1 cellular context compared by ENCODE assay signal in the genomic region with DNA sequence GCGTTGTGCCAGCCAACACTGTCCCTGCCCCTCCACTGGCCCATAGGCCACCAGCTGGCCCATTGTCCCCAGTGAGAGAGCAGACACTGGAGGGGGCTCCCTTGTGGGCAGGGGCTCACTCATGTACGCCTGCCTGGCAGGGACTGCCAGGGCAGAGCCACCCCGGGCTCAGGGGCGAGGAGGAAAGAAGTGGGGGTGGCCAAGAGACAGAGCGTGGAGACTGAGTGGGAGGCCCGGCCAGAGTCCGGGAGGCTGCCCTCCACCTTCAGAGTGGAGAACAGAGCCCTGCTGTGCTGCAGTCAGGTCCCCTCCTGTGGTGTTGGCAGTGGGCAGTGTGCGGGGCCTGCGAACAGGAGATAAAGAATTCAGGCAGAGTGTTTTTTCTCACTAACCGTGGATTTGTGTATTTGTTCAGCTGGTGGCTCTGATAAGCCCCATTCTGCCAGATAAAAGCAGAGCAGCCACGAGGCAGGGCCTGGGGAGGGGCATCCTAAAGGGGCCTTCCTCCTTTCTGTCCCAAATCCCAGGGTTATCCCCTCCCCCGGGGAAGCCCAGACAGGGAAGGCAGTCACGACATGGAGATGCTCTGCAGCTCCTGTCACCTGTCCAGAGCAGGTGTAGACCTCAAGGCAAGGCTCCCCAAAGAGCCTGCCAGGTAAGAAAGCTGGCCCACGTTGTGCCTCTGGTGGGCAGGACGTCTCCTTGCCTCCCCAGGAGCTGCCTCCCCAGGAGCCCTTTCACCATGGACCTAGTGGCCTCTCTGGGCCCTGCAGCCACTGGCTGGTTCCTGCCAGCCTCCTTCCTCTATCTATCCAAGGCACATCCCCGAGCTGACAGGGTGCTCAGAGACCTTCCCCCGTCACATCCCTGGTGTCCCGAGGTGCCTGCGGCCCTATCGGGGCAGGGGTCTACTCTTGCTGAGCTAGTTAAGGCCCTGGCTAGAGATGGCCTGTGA.
TF ChIP-seq lines count a peak whose summit lies in the region.

No MANE protein-coding gene starts in this region.

TF ChIP-seq in K562, 482 proteins besides CTCF, POLR2A, EP300 and RAD21 (continued from another document and continues in another):
- TF ChIP-seq, protein P1, sequence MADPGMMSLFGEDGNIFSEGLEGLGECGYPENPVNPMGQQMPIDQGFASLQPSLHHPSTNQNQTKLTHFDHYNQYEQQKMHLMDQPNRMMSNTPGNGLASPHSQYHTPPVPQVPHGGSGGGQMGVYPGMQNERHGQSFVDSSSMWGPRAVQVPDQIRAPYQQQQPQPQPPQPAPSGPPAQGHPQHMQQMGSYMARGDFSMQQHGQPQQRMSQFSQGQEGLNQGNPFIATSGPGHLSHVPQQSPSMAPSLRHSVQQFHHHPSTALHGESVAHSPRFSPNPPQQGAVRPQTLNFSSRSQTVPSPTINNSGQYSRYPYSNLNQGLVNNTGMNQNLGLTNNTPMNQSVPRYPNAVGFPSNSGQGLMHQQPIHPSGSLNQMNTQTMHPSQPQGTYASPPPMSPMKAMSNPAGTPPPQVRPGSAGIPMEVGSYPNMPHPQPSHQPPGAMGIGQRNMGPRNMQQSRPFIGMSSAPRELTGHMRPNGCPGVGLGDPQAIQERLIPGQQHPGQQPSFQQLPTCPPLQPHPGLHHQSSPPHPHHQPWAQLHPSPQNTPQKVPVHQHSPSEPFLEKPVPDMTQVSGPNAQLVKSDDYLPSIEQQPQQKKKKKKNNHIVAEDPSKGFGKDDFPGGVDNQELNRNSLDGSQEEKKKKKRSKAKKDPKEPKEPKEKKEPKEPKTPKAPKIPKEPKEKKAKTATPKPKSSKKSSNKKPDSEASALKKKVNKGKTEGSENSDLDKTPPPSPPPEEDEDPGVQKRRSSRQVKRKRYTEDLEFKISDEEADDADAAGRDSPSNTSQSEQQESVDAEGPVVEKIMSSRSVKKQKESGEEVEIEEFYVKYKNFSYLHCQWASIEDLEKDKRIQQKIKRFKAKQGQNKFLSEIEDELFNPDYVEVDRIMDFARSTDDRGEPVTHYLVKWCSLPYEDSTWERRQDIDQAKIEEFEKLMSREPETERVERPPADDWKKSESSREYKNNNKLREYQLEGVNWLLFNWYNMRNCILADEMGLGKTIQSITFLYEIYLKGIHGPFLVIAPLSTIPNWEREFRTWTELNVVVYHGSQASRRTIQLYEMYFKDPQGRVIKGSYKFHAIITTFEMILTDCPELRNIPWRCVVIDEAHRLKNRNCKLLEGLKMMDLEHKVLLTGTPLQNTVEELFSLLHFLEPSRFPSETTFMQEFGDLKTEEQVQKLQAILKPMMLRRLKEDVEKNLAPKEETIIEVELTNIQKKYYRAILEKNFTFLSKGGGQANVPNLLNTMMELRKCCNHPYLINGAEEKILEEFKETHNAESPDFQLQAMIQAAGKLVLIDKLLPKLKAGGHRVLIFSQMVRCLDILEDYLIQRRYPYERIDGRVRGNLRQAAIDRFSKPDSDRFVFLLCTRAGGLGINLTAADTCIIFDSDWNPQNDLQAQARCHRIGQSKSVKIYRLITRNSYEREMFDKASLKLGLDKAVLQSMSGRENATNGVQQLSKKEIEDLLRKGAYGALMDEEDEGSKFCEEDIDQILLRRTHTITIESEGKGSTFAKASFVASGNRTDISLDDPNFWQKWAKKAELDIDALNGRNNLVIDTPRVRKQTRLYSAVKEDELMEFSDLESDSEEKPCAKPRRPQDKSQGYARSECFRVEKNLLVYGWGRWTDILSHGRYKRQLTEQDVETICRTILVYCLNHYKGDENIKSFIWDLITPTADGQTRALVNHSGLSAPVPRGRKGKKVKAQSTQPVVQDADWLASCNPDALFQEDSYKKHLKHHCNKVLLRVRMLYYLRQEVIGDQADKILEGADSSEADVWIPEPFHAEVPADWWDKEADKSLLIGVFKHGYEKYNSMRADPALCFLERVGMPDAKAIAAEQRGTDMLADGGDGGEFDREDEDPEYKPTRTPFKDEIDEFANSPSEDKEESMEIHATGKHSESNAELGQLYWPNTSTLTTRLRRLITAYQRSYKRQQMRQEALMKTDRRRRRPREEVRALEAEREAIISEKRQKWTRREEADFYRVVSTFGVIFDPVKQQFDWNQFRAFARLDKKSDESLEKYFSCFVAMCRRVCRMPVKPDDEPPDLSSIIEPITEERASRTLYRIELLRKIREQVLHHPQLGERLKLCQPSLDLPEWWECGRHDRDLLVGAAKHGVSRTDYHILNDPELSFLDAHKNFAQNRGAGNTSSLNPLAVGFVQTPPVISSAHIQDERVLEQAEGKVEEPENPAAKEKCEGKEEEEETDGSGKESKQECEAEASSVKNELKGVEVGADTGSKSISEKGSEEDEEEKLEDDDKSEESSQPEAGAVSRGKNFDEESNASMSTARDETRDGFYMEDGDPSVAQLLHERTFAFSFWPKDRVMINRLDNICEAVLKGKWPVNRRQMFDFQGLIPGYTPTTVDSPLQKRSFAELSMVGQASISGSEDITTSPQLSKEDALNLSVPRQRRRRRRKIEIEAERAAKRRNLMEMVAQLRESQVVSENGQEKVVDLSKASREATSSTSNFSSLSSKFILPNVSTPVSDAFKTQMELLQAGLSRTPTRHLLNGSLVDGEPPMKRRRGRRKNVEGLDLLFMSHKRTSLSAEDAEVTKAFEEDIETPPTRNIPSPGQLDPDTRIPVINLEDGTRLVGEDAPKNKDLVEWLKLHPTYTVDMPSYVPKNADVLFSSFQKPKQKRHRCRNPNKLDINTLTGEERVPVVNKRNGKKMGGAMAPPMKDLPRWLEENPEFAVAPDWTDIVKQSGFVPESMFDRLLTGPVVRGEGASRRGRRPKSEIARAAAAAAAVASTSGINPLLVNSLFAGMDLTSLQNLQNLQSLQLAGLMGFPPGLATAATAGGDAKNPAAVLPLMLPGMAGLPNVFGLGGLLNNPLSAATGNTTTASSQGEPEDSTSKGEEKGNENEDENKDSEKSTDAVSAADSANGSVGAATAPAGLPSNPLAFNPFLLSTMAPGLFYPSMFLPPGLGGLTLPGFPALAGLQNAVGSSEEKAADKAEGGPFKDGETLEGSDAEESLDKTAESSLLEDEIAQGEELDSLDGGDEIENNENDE (IDR thresholded peaks at IDR 0.05; ENCODE audit: low read depth, low read length) = no peak
- peak; percentile 96 for TF ChIP-seq NFIC (IDR thresholded peaks at IDR 0.05)
- TF ChIP-seq NEUROD1 (IDR thresholded peaks at IDR 0.05; ENCODE audit: borderline replicate concordance, low read depth, low read length, partially characterized antibody) = peak; percentile 83
- TF ChIP-seq, protein P2, sequence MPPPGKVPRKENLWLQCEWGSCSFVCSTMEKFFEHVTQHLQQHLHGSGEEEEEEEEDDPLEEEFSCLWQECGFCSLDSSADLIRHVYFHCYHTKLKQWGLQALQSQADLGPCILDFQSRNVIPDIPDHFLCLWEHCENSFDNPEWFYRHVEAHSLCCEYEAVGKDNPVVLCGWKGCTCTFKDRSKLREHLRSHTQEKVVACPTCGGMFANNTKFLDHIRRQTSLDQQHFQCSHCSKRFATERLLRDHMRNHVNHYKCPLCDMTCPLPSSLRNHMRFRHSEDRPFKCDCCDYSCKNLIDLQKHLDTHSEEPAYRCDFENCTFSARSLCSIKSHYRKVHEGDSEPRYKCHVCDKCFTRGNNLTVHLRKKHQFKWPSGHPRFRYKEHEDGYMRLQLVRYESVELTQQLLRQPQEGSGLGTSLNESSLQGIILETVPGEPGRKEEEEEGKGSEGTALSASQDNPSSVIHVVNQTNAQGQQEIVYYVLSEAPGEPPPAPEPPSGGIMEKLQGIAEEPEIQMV (tag; conservative IDR thresholded peaks at IDR 0.05; ENCODE audit: low read depth) = no peak
- peak; percentile 86 for TF ChIP-seq ZNF384 (IDR thresholded peaks at IDR 0.05; ENCODE audit: low read depth, low read length)
- TF ChIP-seq, protein P3, sequence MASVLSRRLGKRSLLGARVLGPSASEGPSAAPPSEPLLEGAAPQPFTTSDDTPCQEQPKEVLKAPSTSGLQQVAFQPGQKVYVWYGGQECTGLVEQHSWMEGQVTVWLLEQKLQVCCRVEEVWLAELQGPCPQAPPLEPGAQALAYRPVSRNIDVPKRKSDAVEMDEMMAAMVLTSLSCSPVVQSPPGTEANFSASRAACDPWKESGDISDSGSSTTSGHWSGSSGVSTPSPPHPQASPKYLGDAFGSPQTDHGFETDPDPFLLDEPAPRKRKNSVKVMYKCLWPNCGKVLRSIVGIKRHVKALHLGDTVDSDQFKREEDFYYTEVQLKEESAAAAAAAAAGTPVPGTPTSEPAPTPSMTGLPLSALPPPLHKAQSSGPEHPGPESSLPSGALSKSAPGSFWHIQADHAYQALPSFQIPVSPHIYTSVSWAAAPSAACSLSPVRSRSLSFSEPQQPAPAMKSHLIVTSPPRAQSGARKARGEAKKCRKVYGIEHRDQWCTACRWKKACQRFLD (CRISPR knock-in tag; IDR thresholded peaks at IDR 0.05) = peak; percentile 98
- TF ChIP-seq TEAD1 (CRISPR knock-in tag; IDR thresholded peaks at IDR 0.05) = peak in 1 of 2 experiments; percentile 73; a peak in 1 of 4 replicates
- TF ChIP-seq HCFC1 (IDR thresholded peaks at IDR 0.05; ENCODE audit: low read depth, low read length) = no peak
- TF ChIP-seq, protein P4, sequence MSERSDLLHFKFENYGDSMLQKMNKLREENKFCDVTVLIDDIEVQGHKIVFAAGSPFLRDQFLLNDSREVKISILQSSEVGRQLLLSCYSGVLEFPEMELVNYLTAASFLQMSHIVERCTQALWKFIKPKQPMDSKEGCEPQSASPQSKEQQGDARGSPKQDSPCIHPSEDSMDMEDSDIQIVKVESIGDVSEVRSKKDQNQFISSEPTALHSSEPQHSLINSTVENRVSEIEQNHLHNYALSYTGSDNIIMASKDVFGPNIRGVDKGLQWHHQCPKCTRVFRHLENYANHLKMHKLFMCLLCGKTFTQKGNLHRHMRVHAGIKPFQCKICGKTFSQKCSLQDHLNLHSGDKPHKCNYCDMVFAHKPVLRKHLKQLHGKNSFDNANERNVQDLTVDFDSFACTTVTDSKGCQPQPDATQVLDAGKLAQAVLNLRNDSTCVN (CRISPR knock-in tag; IDR thresholded peaks at IDR 0.05) = 0 out of 2 replicates have a peak, but pooled peaks have one; percentile 24
- peak; percentile 88 for TF ChIP-seq ZNF197 (CRISPR knock-in tag; IDR thresholded peaks at IDR 0.05; ENCODE audit: low read depth)
- TF ChIP-seq, protein P5, sequence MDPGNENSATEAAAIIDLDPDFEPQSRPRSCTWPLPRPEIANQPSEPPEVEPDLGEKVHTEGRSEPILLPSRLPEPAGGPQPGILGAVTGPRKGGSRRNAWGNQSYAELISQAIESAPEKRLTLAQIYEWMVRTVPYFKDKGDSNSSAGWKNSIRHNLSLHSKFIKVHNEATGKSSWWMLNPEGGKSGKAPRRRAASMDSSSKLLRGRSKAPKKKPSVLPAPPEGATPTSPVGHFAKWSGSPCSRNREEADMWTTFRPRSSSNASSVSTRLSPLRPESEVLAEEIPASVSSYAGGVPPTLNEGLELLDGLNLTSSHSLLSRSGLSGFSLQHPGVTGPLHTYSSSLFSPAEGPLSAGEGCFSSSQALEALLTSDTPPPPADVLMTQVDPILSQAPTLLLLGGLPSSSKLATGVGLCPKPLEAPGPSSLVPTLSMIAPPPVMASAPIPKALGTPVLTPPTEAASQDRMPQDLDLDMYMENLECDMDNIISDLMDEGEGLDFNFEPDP (CRISPR knock-in tag; IDR thresholded peaks at IDR 0.05) = no peak
- TF ChIP-seq ZNF644 (tag; IDR thresholded peaks at IDR 0.05; ENCODE audit: low read depth) = peak; percentile 94
- peak; percentile 99 for TF ChIP-seq CBFA2T2 (conservative IDR thresholded peaks at IDR 0.05)
- TF ChIP-seq BRD4 (IDR thresholded peaks at IDR 0.05) = no peak
- peak; percentile 95; the same call in 1 of the 2 replicates for TF ChIP-seq ZNF584 (CRISPR knock-in tag; IDR thresholded peaks at IDR 0.05; ENCODE audit: low read depth)
- peak; percentile 50; the same call in 1 of the 2 replicates for TF ChIP-seq ZNF24 (IDR thresholded peaks at IDR 0.05)
- no peak for TF ChIP-seq TBP (optimal IDR thresholded peaks at IDR 0.05; ENCODE audit: low read depth, low read length)
- TF ChIP-seq KHSRP (IDR thresholded peaks at IDR 0.05) = peak; percentile 79
- TF ChIP-seq ZC3H4 (CRISPR knock-in tag; IDR thresholded peaks at IDR 0.05; ENCODE audit: borderline replicate concordance) = no peak; the same call in 1 of the 2 replicates
- peak; percentile 68 to 98; a peak in 3 of 4 replicates for TF ChIP-seq RCOR1 (IDR thresholded peaks at IDR 0.05; ENCODE audit: borderline replicate concordance in 1 of 2, low read depth in 2 of 2, low read length in 2 of 2)
- peak; percentile 96 for TF ChIP-seq HLTF (IDR thresholded peaks at IDR 0.05)
- peak; percentile 99 for TF ChIP-seq HDAC2 (IDR thresholded peaks at IDR 0.05)
- TF ChIP-seq NFE2 (IDR thresholded peaks at IDR 0.05; ENCODE audit: low read depth) = no peak; the same call in 1 of the 2 replicates
- TF ChIP-seq, protein P6, sequence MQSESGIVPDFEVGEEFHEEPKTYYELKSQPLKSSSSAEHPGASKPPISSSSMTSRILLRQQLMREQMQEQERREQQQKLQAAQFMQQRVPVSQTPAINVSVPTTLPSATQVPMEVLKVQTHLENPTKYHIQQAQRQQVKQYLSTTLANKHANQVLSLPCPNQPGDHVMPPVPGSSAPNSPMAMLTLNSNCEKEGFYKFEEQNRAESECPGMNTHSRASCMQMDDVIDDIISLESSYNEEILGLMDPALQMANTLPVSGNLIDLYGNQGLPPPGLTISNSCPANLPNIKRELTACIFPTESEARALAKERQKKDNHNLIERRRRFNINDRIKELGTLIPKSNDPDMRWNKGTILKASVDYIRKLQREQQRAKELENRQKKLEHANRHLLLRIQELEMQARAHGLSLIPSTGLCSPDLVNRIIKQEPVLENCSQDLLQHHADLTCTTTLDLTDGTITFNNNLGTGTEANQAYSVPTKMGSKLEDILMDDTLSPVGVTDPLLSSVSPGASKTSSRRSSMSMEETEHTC (IDR thresholded peaks at IDR 0.05) = peak; percentile 89
- peak; percentile 62; the same call in 1 of the 2 replicates for TF ChIP-seq SMARCA5 (IDR thresholded peaks at IDR 0.05)
- TF ChIP-seq IRF2 (CRISPR knock-in tag; IDR thresholded peaks at IDR 0.05) = no peak
- peak; percentile 85 for TF ChIP-seq ZEB2 (IDR thresholded peaks at IDR 0.05)
- TF ChIP-seq CBX2 (IDR thresholded peaks at IDR 0.05; ENCODE audit: insufficient read depth, low read length, poor library complexity, severe bottlenecking) = no peak
- TF ChIP-seq, protein P7, sequence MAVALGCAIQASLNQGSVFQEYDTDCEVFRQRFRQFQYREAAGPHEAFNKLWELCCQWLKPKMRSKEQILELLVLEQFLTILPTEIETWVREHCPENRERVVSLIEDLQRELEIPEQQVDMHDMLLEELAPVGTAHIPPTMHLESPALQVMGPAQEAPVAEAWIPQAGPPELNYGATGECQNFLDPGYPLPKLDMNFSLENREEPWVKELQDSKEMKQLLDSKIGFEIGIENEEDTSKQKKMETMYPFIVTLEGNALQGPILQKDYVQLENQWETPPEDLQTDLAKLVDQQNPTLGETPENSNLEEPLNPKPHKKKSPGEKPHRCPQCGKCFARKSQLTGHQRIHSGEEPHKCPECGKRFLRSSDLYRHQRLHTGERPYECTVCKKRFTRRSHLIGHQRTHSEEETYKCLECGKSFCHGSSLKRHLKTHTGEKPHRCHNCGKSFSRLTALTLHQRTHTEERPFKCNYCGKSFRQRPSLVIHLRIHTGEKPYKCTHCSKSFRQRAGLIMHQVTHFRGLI (CRISPR knock-in tag; IDR thresholded peaks at IDR 0.05) = peak; percentile 33
- TF ChIP-seq CREM (IDR thresholded peaks at IDR 0.05; ENCODE audit: low read depth) = peak; percentile 65
